Comparison of ENCODE assay signal across 9 cellular contexts in the genomic region with DNA sequence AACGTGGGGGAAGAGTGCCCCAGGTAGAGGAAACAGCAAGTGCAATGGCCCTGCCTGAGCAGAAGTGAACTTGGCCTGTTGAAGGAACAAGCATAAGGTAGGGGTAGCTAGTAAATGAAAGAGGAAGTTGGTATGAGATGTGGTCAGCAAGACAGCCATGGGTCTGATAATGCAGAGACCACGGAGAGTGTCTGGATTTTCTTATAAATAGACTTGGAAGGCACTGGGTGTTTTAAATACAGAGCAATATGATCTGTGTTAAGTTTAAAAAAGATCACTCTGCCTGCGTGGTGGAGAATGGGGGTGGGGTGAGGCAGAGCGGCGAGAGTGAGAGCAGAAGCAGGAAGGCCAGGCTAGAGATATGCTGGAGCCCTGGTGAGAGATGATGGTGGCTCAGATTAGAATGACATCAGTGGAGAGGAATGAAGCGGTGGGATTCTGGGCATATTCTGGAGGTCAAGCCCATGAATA. TPM values are rescaled to one million over a fixed set of nuclear protein-coding genes. Genes with fewer than 3 reads are reported as not detected.
DNase-seq lines count a peak whose midpoint lies in the region; ATAC-seq lines count a peak whose summit lies in the region.
"Had no signal": no experiment of that assay in that cellular context is flagged by ENCODE, and none has a peak within 500 bp of the region (broad histone marks: within the 10 kb centered on the region; RNA-seq: fewer than 3 reads in every experiment).

No MANE protein-coding gene starts in this region.

- peaks cover 3% of the 10 kb centered on the region for H3K27me3 Mint-ChIP-seq in activated CD4-positive, alpha-beta T cell treated with anti-CD3 and anti-CD28 coated beads for 36 hours

- H3K36me3 ChIP-seq in adipocyte (ENCODE audit: control insufficient read depth, insufficient read depth, low read length, severe bottlenecking) (no peaks in the 10 kb centered on the region), mesodermal cell (ENCODE audit: control insufficient read depth, insufficient read depth, low read length) (peaks cover 53% of the 10 kb centered on the region)

- peak; percentile 34 for ATAC-seq in activated CD4-positive, alpha-beta T cell treated with anti-CD3 and anti-CD28 coated beads for 36 hours
- peak; percentile 85 for ATAC-seq in HG02642 (IDR thresholded peaks at IDR 0.05; ENCODE audit: poor library complexity, unreplicated experiment)

- peak overlapping the region; percentile 81 for H3K27ac Mint-ChIP-seq in activated CD4-positive, alpha-beta T cell treated with anti-CD3 and anti-CD28 coated beads for 36 hours

- DNase-seq in activated CD4-positive, alpha-beta T cell treated with anti-CD3 and anti-CD28 coated beads for 36 hours = peak; percentile 55
- DNase-seq in activated CD4-positive, alpha-beta T cell treated with anti-CD3 and anti-CD28 coated beads for 1 hour = no peak
- DNase-seq in NCI-H226 (peak; percentile 17), adipocyte (ENCODE audit: low read depth) (peak; percentile 59), NCI-H1930 (lab: John Stamatoyannopoulos, UW) (no peak), mesenteric fat pad (ENCODE audit: low spot score) (no peak)

- intact Hi-C loops in activated CD4-positive, alpha-beta T cell treated with anti-CD3 and anti-CD28 coated beads for 36 hours (cut with DNase I, micrococcal nuclease) = loop anchor here (2.0 to 5.0 kb wide), 3 partner anchors 31 to 81 kb away; a partner anchor contains a TSS

- WGBS in mesodermal cell (ENCODE audit: insufficient coverage in 2 of 2), 2 experiments = 18 to 26% methylated on average over 6 of the region's 6 CpGs

- H3K4me3 ChIP-seq in adipocyte (ENCODE audit: low read length) = no peak overlapping the region
- no peak overlapping the region for H3K4me3 ChIP-seq in mesodermal cell (ENCODE audit: extremely low read depth, insufficient read depth, low read length, poor library complexity, severe bottlenecking)

- POLR2A ChIA-PET in activated CD4-positive, alpha-beta T cell treated with anti-CD3 and anti-CD28 coated beads for 36 hours (lab: Charles Lee) = interaction anchor here (0.6 to 1.4 kb wide), 2 partner anchors 21 to 160 kb away, joined by 3 to 5 read pairs; a partner anchor contains a TSS

- H3K9me3 ChIP-seq in adipocyte (ENCODE audit: control insufficient read depth, low read length) = no peaks in the 10 kb centered on the region
- H3K9me3 ChIP-seq in mesodermal cell (ENCODE audit: control insufficient read depth, low read length) = no peaks in the 10 kb centered on the region

- peaks cover 48% of the 10 kb centered on the region for H3K36me3 Mint-ChIP-seq in activated CD4-positive, alpha-beta T cell treated with anti-CD3 and anti-CD28 coated beads for 36 hours (ENCODE audit: low read depth)

- no peak overlapping the region for H3K9ac ChIP-seq in adipocyte (ENCODE audit: low read length)

- H3K27me3 ChIP-seq in adipocyte (replicated peaks; ENCODE audit: control insufficient read depth, insufficient read depth, low read length) = no peaks in the 10 kb centered on the region

- peak overlapping the region; percentile 85 for H3K4me3 Mint-ChIP-seq in activated CD4-positive, alpha-beta T cell treated with anti-CD3 and anti-CD28 coated beads for 36 hours

- H3K4me1 Mint-ChIP-seq in activated CD4-positive, alpha-beta T cell treated with anti-CD3 and anti-CD28 coated beads for 36 hours = peaks cover 51% of the 10 kb centered on the region

- H3K9me3 Mint-ChIP-seq in activated CD4-positive, alpha-beta T cell treated with anti-CD3 and anti-CD28 coated beads for 36 hours (ENCODE audit: low read depth) = no peaks in the 10 kb centered on the region

- H3K4me1 ChIP-seq in adipocyte (ENCODE audit: control insufficient read depth, insufficient read depth, low read length) (peaks cover 11% of the 10 kb centered on the region), mesodermal cell (ENCODE audit: control insufficient read depth, insufficient read depth, low read length, poor library complexity, severe bottlenecking) (peaks cover 14% of the 10 kb centered on the region)

- CTCF ChIA-PET in activated CD4-positive, alpha-beta T cell treated with anti-CD3 and anti-CD28 coated beads for 36 hours (lab: Charles Lee) = interaction anchor here (0.6 to 1.1 kb wide), 2 partner anchors 20 to 74 kb away, joined by 3 to 4 read pairs; no protein-coding TSS in a partner anchor

- peak overlapping the region; percentile 99 for H3K27ac ChIP-seq in mesodermal cell (ENCODE audit: low read depth, low read length, severe bottlenecking)
- H3K27ac ChIP-seq: 22Rv1 had no signal

RNA-seq across cellular contexts. Expression of a gene that starts 4.2 kb away (rescaled TPM):
- total RNA-seq in activated CD4-positive, alpha-beta T cell treated with anti-CD3 and anti-CD28 coated beads for 36 hours = 10 to 100 TPM; 63.6 to 69.5 TPM
- 122 TPM for polyA plus RNA-seq in mesodermal cell (2013, experiment 1 of 2)
- 104 TPM for polyA plus RNA-seq in mesodermal cell (2013, experiment 2 of 2)
- total RNA-seq in mesenteric fat pad = 9.4 TPM

Comparison
In these comparisons a context has a peak if more than half of its experiments do, and no peak if none do; other contexts are left out.
1. DNase-seq: peak in activated CD4-positive, alpha-beta T cell treated with anti-CD3 and anti-CD28 coated beads for 36 hours (single experiment), NCI-H226 (single experiment) and adipocyte (single experiment); none in activated CD4-positive, alpha-beta T cell treated with anti-CD3 and anti-CD28 coated beads for 1 hour (single experiment), NCI-H1930 (0 of 2) and mesenteric fat pad (single experiment).